1 cellular context compared by ENCODE assay signal in the genomic region with DNA sequence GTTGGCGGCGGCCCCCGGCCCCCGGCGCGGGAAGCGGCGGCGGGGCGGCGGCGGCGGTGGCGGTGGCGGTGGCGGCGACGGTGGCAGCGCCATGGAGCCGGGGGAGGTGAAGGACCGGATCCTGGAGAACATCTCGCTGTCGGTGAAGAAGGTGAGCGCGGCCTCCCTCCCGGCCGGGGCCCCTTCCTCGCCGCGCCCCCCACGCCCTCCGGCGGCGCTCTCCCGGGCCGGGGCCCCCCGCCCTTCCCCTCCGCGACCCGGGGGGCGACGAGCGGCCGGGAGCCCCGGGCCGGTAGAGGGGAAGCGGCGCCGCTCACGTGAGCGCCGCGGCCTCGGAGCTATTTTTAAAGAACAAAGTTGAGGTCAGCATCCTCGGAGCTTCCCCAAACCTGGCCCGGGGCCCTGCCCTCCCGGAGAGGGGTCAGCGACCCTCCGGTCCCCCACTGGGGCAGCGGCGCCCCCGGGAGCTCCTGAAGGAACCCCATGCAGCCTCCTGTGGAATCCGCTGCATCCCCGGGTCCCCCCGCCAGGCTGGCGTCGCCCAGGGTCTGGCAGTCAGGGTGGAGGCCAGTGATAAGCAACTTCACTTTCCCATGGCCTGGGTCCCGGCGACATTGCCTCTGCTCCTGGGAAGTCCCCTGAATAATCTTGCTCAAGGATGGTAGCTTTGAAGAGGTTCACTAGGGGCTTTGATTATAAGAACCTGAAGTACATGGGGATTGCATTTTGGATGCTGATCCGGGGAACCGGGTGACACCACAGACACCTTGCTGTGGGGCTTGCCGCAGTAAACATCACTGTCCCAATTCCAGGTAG.
TF ChIP-seq lines count a peak whose summit lies in the region.

No MANE protein-coding gene starts in this region.

TF ChIP-seq in IMR-90, 13 proteins besides CTCF, POLR2A, EP300 and RAD21:
- TF ChIP-seq, protein P1, sequence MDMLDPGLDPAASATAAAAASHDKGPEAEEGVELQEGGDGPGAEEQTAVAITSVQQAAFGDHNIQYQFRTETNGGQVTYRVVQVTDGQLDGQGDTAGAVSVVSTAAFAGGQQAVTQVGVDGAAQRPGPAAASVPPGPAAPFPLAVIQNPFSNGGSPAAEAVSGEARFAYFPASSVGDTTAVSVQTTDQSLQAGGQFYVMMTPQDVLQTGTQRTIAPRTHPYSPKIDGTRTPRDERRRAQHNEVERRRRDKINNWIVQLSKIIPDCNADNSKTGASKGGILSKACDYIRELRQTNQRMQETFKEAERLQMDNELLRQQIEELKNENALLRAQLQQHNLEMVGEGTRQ (IDR thresholded peaks at IDR 0.05; ENCODE audit: low read depth, low read length) = peak; percentile 28; the same call in 1 of the 2 replicates
- TF ChIP-seq BHLHE40 (IDR thresholded peaks at IDR 0.05; ENCODE audit: low read depth, low read length) (peak; percentile 70), SMC3 (IDR thresholded peaks at IDR 0.05; ENCODE audit: low read depth, low read length) (no peak), RCOR1 (IDR thresholded peaks at IDR 0.05; ENCODE audit: insufficient replicate concordance, low read length) (no peak)
